In the genomic region with DNA sequence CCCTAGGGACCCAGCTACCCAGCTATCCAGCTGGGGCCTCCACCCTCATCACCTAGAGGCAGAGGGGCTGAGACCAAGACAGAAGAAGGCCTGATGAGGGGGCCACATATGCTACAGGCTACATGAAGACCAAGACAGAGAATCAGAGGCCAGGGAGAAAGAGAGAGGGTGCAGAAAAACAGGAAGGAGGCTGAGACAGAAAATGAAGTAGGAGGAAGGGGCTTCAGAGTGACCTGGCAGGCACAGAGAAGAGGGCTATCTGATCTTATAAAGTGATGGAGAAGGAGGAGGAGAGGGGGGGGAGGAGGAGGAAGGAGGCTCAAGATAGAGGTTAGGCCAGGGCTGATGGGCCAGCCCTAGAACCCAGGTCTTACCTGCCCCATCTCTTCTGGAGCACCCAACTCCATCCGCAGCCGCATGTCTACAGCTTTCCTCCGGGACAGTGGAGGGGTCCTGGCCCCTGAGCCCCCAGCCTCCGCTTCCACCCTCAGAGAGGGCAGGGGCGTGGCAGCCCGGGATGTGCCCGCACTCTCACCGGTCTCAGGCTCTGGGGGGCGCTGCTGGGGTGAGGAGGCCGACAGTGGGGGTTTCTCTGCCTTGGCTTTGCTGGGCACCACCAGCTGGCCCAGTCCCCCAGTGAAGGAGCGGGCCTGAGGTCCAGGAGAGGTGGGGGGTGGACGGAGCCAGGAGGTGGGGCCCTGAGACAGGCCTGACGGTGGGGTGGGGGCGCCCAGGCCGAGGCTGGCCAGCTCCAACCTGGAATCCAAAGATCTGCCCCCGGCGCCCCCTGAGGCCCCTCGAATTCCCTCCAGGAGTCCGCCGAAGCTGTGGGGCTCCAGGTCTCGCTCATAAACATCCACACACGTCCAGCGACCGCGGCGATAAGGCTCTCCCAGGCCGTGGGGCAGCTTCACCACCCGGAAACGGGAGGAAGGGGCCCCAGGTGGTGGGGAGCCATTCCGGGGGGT, we compare ENCODE assay signal across 8 cellular contexts. TPM values are rescaled to one million over a fixed set of nuclear protein-coding genes. Genes with fewer than 3 reads are reported as not detected.
DNase-seq lines count a peak whose midpoint lies in the region; ATAC-seq and TF ChIP-seq lines count a peak whose summit lies in the region.

No MANE protein-coding gene starts in this region.

- DNase-seq in AG09319 (ENCODE audit: extremely low read depth, low read depth) (no peak), kidney epithelial cell (ENCODE audit: low read depth) (no peak)
- peak; percentile 75 for DNase-seq in activated naive CD8-positive, alpha-beta T cell treated with anti-CD3 and anti-CD28 coated beads, Interleukin-2, amount 10 ng/mL, durations not matched to agents 7 days and 5 days
- DNase-seq in stimulated activated naive CD4-positive, alpha-beta T cell treated with Interleukin-2 at 50 U/mL for 16 hours (lab: John Stamatoyannopoulos, UW), result peak; percentile 29

- H3K27me3 Mint-ChIP-seq in IgD-negative memory B cell, result no peaks in the 10 kb centered on the region
- H3K27me3 Mint-ChIP-seq in activated naive CD8-positive, alpha-beta T cell treated with anti-CD3 and anti-CD28 coated beads, Interleukin-2, amount 10 ng/mL, durations not matched to agents 7 days and 5 days, result no peaks in the 10 kb centered on the region

- no peaks in the 10 kb centered on the region for H3K9me3 Mint-ChIP-seq in IgD-negative memory B cell
- no peaks in the 10 kb centered on the region for H3K9me3 Mint-ChIP-seq in activated naive CD8-positive, alpha-beta T cell treated with anti-CD3 and anti-CD28 coated beads, Interleukin-2, amount 10 ng/mL, durations not matched to agents 7 days and 5 days

- ATAC-seq in activated naive CD8-positive, alpha-beta T cell treated with anti-CD3 and anti-CD28 coated beads, Interleukin-2, amount 10 ng/mL, durations not matched to agents 7 days and 5 days (ENCODE audit: low read depth), result no peak
- ATAC-seq in activated CD4-positive, CD25-positive, alpha-beta regulatory T cell treated with anti-CD3 and anti-CD28 coated beads, Interleukin-2, amount 50 U/mL, for 24 hours, result no peak
- ATAC-seq in GM21526 (IDR thresholded peaks at IDR 0.05; ENCODE audit: low FRiP score, unreplicated experiment) (no peak), GM19467 (IDR thresholded peaks at IDR 0.05; ENCODE audit: unreplicated experiment) (no peak)

- TF ChIP-seq CTCF in AG09319 (IDR thresholded peaks at IDR 0.05; ENCODE audit: low read depth, low read length) (peak; percentile 37), kidney epithelial cell (IDR thresholded peaks at IDR 0.05; ENCODE audit: insufficient read depth, low read length, poor library complexity, severe bottlenecking) (peak; percentile 45)

- peak overlapping the region; percentile 81 for H3K4me3 ChIP-seq in kidney epithelial cell (ENCODE audit: low read depth, low read length)

- H3K27me3 ChIP-seq in kidney epithelial cell (ENCODE audit: control insufficient read depth, insufficient read depth, low read length), result no peaks in the 10 kb centered on the region

- POLR2A ChIA-PET in activated naive CD8-positive, alpha-beta T cell treated with anti-CD3 and anti-CD28 coated beads, Interleukin-2, amount 10 ng/mL, durations not matched to agents 7 days and 5 days (lab: Charles Lee), result interaction anchor here (0.5 to 2.1 kb wide), 12 partner anchors 8 to 339 kb away, joined by 3 to 13 read pairs (median 4); partner anchors contain the start of genes AGFG2, FBXO24, LRCH4 and ZCWPW1

- H3K4me1 Mint-ChIP-seq in IgD-negative memory B cell, result peaks cover 17 to 28% (median 28%) of the 10 kb centered on the region in 3 donors
- peaks cover 30% of the 10 kb centered on the region for H3K4me1 Mint-ChIP-seq in activated naive CD8-positive, alpha-beta T cell treated with anti-CD3 and anti-CD28 coated beads, Interleukin-2, amount 10 ng/mL, durations not matched to agents 7 days and 5 days

- no peaks in the 10 kb centered on the region for H3K36me3 Mint-ChIP-seq in IgD-negative memory B cell
- H3K36me3 Mint-ChIP-seq in activated naive CD8-positive, alpha-beta T cell treated with anti-CD3 and anti-CD28 coated beads, Interleukin-2, amount 10 ng/mL, durations not matched to agents 7 days and 5 days, result peaks cover 28% of the 10 kb centered on the region

- peak overlapping the region; percentile 93 to 97 (median 96) for H3K4me3 Mint-ChIP-seq in IgD-negative memory B cell
- peak overlapping the region; percentile 100 for H3K4me3 Mint-ChIP-seq in activated naive CD8-positive, alpha-beta T cell treated with anti-CD3 and anti-CD28 coated beads, Interleukin-2, amount 10 ng/mL, durations not matched to agents 7 days and 5 days

- H3K36me3 ChIP-seq in kidney epithelial cell (ENCODE audit: control insufficient read depth, insufficient read depth, low read length), result peaks cover 2% of the 10 kb centered on the region

- H3K27ac Mint-ChIP-seq in IgD-negative memory B cell, result peak overlapping the region; percentile 60 to 95 (median 74)
- H3K27ac Mint-ChIP-seq in activated naive CD8-positive, alpha-beta T cell treated with anti-CD3 and anti-CD28 coated beads, Interleukin-2, amount 10 ng/mL, durations not matched to agents 7 days and 5 days, result peak overlapping the region; percentile 86

RNA-seq across cellular contexts. Expression of gene TSC22D4, which starts 1.8 kb away (rescaled TPM):
- polyA plus RNA-seq in IgD-negative memory B cell, result 25.6 TPM
- total RNA-seq in activated naive CD8-positive, alpha-beta T cell treated with anti-CD3 and anti-CD28 coated beads, Interleukin-2, amount 10 ng/mL, durations not matched to agents 7 days and 5 days, result 100 to 1,000 TPM; 157 to 159 TPM
- 41.6 and 45.3 TPM in 2 replicates for total RNA-seq in kidney epithelial cell

RNA-seq across cellular contexts. Expression of gene NYAP1, which starts 6.5 kb away (rescaled TPM):
- polyA plus RNA-seq in IgD-negative memory B cell, result not detected
- under 1 TPM; 0.42 to 0.54 TPM for total RNA-seq in activated naive CD8-positive, alpha-beta T cell treated with anti-CD3 and anti-CD28 coated beads, Interleukin-2, amount 10 ng/mL, durations not matched to agents 7 days and 5 days
- 0.14 and 0.46 TPM in 2 replicates for total RNA-seq in kidney epithelial cell

RNA-seq across cellular contexts. Expression of gene SPACDR, which starts 13.1 kb away (rescaled TPM):
- polyA plus RNA-seq in IgD-negative memory B cell, result 0.78 TPM
- 1 to 10 TPM; 3.5 to 5.9 TPM for total RNA-seq in activated naive CD8-positive, alpha-beta T cell treated with anti-CD3 and anti-CD28 coated beads, Interleukin-2, amount 10 ng/mL, durations not matched to agents 7 days and 5 days
- total RNA-seq in kidney epithelial cell, result not detected in 2 replicates

RNA-seq across cellular contexts. Expression of gene PPP1R35, which starts 40.9 kb away (rescaled TPM):
- 39.3 TPM for polyA plus RNA-seq in IgD-negative memory B cell
- total RNA-seq in activated naive CD8-positive, alpha-beta T cell treated with anti-CD3 and anti-CD28 coated beads, Interleukin-2, amount 10 ng/mL, durations not matched to agents 7 days and 5 days, result 10 to 100 TPM; 84.4 to 93.6 TPM
- 28.0 and 39.8 TPM in 2 replicates for total RNA-seq in kidney epithelial cell

RNA-seq across cellular contexts. Expression of gene MEPCE, which starts 47.6 kb away (rescaled TPM):
- polyA plus RNA-seq in IgD-negative memory B cell, result 19.8 TPM
- total RNA-seq in activated naive CD8-positive, alpha-beta T cell treated with anti-CD3 and anti-CD28 coated beads, Interleukin-2, amount 10 ng/mL, durations not matched to agents 7 days and 5 days, result 10 to 100 TPM; 48.5 to 49.0 TPM
- 29.7 and 30.0 TPM in 2 replicates for total RNA-seq in kidney epithelial cell

Comparison
In these comparisons a context has a peak if more than half of its experiments do, and no peak if none do; other contexts are left out.
1. DNase-seq: peak in activated naive CD8-positive, alpha-beta T cell treated with anti-CD3 and anti-CD28 coated beads, Interleukin-2, amount 10 ng/mL, durations not matched to agents 7 days and 5 days (single experiment) and stimulated activated naive CD4-positive, alpha-beta T cell treated with Interleukin-2 at 50 U/mL for 16 hours (single experiment); none in AG09319 (single experiment) and kidney epithelial cell (single experiment).